Comparison of ENCODE assay signal across 23 cellular contexts in the genomic region with DNA sequence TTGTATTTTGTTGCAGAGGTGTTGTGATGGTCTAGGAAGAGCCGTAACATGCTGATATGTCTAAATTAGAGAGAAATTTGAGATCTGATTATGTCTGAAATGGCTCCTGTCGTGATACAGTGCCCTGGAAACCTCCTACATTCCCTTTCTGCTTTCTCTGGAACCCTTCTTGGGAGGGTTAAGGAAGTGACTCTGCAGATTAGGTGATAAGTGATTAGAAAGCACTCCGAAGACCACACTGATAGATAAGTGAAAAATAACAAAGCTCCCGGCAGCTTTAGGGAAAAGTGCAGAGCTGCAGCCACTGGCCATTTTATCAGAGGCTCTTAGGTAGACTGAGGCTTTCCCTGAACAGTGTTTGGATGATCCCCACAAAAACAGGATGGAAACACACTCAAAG.
"Had no signal": no experiment of that assay in that cellular context is flagged by ENCODE, and none has a peak within 500 bp of the region (broad histone marks: within the 10 kb centered on the region; RNA-seq: fewer than 3 reads in every experiment).

No MANE protein-coding gene starts in this region.

- H3K36me3 Mint-ChIP-seq: activated naive CD4-positive, alpha-beta T cell treated with anti-CD3 and anti-CD28 coated beads, Interleukin-2, amount 10 ng/mL, durations not matched to agents 7 days and 5 days; naive B cell; T-cell had no signal

- H3K9me3 Mint-ChIP-seq: activated CD4-positive, alpha-beta T cell treated with anti-CD3 and anti-CD28 coated beads, Interleukin-2, amount 10 ng/mL, durations not matched to agents 7 days and 5 days; activated naive CD4-positive, alpha-beta T cell treated with anti-CD3 and anti-CD28 coated beads, Interleukin-2, amount 10 ng/mL, durations not matched to agents 7 days and 5 days; activated naive CD8-positive, alpha-beta T cell treated with anti-CD3 and anti-CD28 coated beads, Interleukin-2, amount 50 U/mL, for 24 hours; naive B cell; T-cell had no signal

- H3K4me3 Mint-ChIP-seq: activated CD4-positive, alpha-beta T cell treated with anti-CD3 and anti-CD28 coated beads, Interleukin-2, amount 10 ng/mL, durations not matched to agents 7 days and 5 days; activated CD8-positive, alpha-beta T cell treated with anti-CD3 and anti-CD28 coated beads, Interleukin-2, amount 10 ng/mL, durations not matched to agents 7 days and 5 days; activated naive CD4-positive, alpha-beta T cell treated with anti-CD3 and anti-CD28 coated beads, Interleukin-2, amount 10 ng/mL, durations not matched to agents 7 days and 5 days; activated naive CD8-positive, alpha-beta T cell treated with anti-CD3 and anti-CD28 coated beads, Interleukin-2, amount 50 U/mL, for 24 hours; naive B cell; T-cell had no signal

- ATAC-seq: activated CD4-positive, CD25-positive, alpha-beta regulatory T cell treated with anti-CD3 and anti-CD28 coated beads, Interleukin-2, amount 50 U/mL, for 24 hours; activated CD8-positive, alpha-beta T cell treated with anti-CD3 and anti-CD28 coated beads, Interleukin-2, amount 10 ng/mL, durations not matched to agents 7 days and 5 days; activated naive CD8-positive, alpha-beta T cell treated with anti-CD3 and anti-CD28 coated beads, Interleukin-2, amount 50 U/mL, for 24 hours; heart right ventricle; left ventricle myocardium superior; mucosa of descending colon; T-cell had no signal

- H3K27ac ChIP-seq: esophagus muscularis mucosa, heart right ventricle, neutrophil, right atrium auricular region, thyroid gland had no signal

- H3K27me3 ChIP-seq: esophagus muscularis mucosa, heart right ventricle, neutrophil, right atrium auricular region, thyroid gland had no signal

- H3K27ac Mint-ChIP-seq: activated CD4-positive, alpha-beta T cell treated with anti-CD3 and anti-CD28 coated beads, Interleukin-2, amount 10 ng/mL, durations not matched to agents 7 days and 5 days; activated CD8-positive, alpha-beta T cell treated with anti-CD3 and anti-CD28 coated beads, Interleukin-2, amount 10 ng/mL, durations not matched to agents 7 days and 5 days; activated naive CD4-positive, alpha-beta T cell treated with anti-CD3 and anti-CD28 coated beads, Interleukin-2, amount 10 ng/mL, durations not matched to agents 7 days and 5 days; activated naive CD8-positive, alpha-beta T cell treated with anti-CD3 and anti-CD28 coated beads, Interleukin-2, amount 50 U/mL, for 24 hours; T-cell had no signal

- H3K27me3 Mint-ChIP-seq: activated CD4-positive, alpha-beta T cell treated with anti-CD3 and anti-CD28 coated beads, Interleukin-2, amount 10 ng/mL, durations not matched to agents 7 days and 5 days; activated naive CD8-positive, alpha-beta T cell treated with anti-CD3 and anti-CD28 coated beads, Interleukin-2, amount 50 U/mL, for 24 hours; naive B cell; T-cell had no signal

- DNase-seq: activated CD4-positive, alpha-beta T cell treated with anti-CD3 and anti-CD28 coated beads, Interleukin-2, amount 10 ng/mL, durations not matched to agents 7 days and 5 days; activated CD8-positive, alpha-beta memory T cell treated with anti-CD3 and anti-CD28 coated beads, Interleukin-2, amount 50 U/mL, for 4 hours; activated CD8-positive, alpha-beta T cell treated with anti-CD3 and anti-CD28 coated beads, Interleukin-2, amount 10 ng/mL, durations not matched to agents 7 days and 5 days; activated effector memory CD4-positive, alpha-beta T cell treated with Interleukin-2 at 50 U/mL for 16 hours; activated naive CD4-positive, alpha-beta T cell treated with anti-CD3 and anti-CD28 coated beads, Interleukin-2, amount 10 ng/mL, durations not matched to agents 7 days and 5 days; activated naive CD8-positive, alpha-beta T cell treated with anti-CD3 and anti-CD28 coated beads, Interleukin-2, amount 50 U/mL, for 24 hours; activated T-cell treated with anti-CD3 and anti-CD28 coated beads, Interleukin-2, amount 50 U/mL, for 48 hours; anterior cingulate cortex; cerebellar nuclear complex; cortex of kidney; heart right ventricle; left ventricle myocardium superior; mucosa of descending colon; naive B cell; posterior cingulate gyrus; stimulated activated CD4-positive, alpha-beta T cell treated with anti-CD3 and anti-CD28 coated beads, Interleukin-2, amount 100 ng/mL, for 24 hours; stimulated activated naive CD4-positive, alpha-beta T cell treated with Interleukin-2 at 50 U/mL for 16 hours; T-cell; thyroid gland had no signal

- H3K4me3 ChIP-seq: esophagus muscularis mucosa, heart right ventricle, mucosa of descending colon, right atrium auricular region, thyroid gland had no signal

- H3K4me1 Mint-ChIP-seq: activated CD4-positive, alpha-beta T cell treated with anti-CD3 and anti-CD28 coated beads, Interleukin-2, amount 10 ng/mL, durations not matched to agents 7 days and 5 days; activated naive CD4-positive, alpha-beta T cell treated with anti-CD3 and anti-CD28 coated beads, Interleukin-2, amount 10 ng/mL, durations not matched to agents 7 days and 5 days; activated naive CD8-positive, alpha-beta T cell treated with anti-CD3 and anti-CD28 coated beads, Interleukin-2, amount 50 U/mL, for 24 hours; naive B cell; T-cell had no signal

- H3K36me3 ChIP-seq: esophagus muscularis mucosa, heart right ventricle, neutrophil, right atrium auricular region, thyroid gland had no signal
